ENCODE assay signal across 19 cellular contexts in the genomic region with DNA sequence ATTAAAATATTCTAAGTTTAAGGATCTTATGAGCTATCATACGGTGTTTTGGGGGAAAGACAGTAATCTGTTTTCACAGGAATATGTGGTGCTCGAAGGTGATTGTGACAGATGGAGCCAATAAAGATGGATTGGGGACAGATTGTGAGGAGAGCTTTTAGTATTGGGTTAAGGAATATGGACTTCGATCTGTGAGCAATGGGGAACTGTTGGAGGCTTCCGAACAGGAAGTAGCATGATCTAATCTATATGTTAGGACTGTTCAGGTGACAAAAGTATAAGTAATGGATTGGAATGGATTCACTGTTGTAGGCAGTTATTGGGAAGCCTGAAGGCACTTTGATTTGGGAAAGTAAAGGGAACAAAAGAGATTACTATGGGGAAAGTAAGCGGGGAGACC.
"Had no signal": no experiment of that assay in that cellular context is flagged by ENCODE, and none has a peak within 500 bp of the region (broad histone marks: within the 10 kb centered on the region; RNA-seq: fewer than 3 reads in every experiment).

No MANE protein-coding gene starts in this region.

- H3K27me3 ChIP-seq: SJSA1 had no signal

- DNase-seq: KBM-7, NCI-H1048, NCI-H1105, NCI-H1417, NCI-H1436 treated with DMSO at 0.1 percent for 48 hours, NCI-H1694, NCI-H1930, NCI-H2081, NCI-H2171, NCI-H446, NCI-H510A, NCI-H524 treated with DMSO at 0.1 percent for 48 hours, NCI-H69, NCI-H774, Right ventricle myocardium superior, RPMI8226, SIG-M5 had no signal

- H3K36me3 ChIP-seq: SJSA1 had no signal

- H3K4me3 ChIP-seq: SJSA1, SK-N-MC had no signal

- H3K27ac ChIP-seq: SJSA1, SK-N-MC had no signal
